Comparison of ENCODE assay signal across 8 cellular contexts in the genomic region with DNA sequence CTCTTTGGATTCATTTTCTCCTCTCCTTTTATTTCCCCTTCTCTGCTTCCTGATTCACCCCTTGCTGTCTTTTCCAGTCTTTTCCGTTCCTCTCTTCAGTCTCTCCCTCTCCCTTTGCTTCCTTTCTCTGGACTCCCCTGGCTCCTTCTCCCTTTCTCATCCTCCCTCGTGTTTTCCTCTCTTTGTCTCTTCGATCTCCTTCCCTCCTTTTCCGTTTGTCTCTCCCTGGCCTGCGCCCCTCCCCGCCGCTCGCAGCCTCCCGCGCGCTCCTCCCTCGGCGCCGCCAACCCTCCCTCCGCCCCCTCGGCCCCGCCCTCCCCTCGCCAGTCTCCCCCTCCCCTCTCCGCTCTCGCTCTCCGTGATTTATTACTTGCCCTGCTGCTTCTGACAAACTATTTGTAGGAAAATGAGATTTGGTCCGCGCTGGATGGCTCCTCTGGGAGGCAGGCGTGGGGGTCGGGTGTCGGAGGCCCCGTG. TPM values are rescaled to one million over a fixed set of nuclear protein-coding genes. Genes with fewer than 3 reads are reported as not detected.
DNase-seq lines count a peak whose midpoint lies in the region; ATAC-seq and TF ChIP-seq lines count a peak whose summit lies in the region.

No MANE protein-coding gene starts in this region.

- intact Hi-C loops in psoas muscle (cut with DNase I): no loop called here

- H3K36me3 ChIP-seq in cardiac muscle cell (no peaks in the 10 kb centered on the region), psoas muscle (ENCODE audit: insufficient read depth in 1 of 2, low read depth in 1 of 2) (no peaks in the 10 kb centered on the region)

- 0 to 1% (median 1%) methylated on average over 27 of the region's 27 CpGs for WGBS in psoas muscle, 3 donors

- H3K4me1 ChIP-seq in cardiac muscle cell (ENCODE audit: low read depth): peaks cover 3% of the 10 kb centered on the region
- H3K4me1 ChIP-seq in psoas muscle: no peaks in the 10 kb centered on the region

- no peak for TF ChIP-seq EP300 in Ishikawa (IDR thresholded peaks at IDR 0.05; ENCODE audit: borderline replicate concordance)

- no peak overlapping the region for H3K27ac ChIP-seq in cardiac muscle cell
- H3K27ac ChIP-seq in psoas muscle: no peak overlapping the region

- H3K9me3 ChIP-seq in cardiac muscle cell (ENCODE audit: low read depth) (no peaks in the 10 kb centered on the region), psoas muscle (no peaks in the 10 kb centered on the region)

- DNase-seq in COLO829 (ENCODE audit: low spot score): peak; percentile 70
- DNase-seq in RKO (ENCODE audit: low spot score): peak; percentile 81
- peak; percentile 61 for DNase-seq in activated naive CD4-positive, alpha-beta T cell treated with anti-CD3 and anti-CD28 coated beads, Interleukin-2, amount 50 U/mL, for 16 hours
- DNase-seq in cardiac muscle cell (ENCODE audit: low read depth in 1 of 2, low spot score in 1 of 2): peak; percentile 72 to 74
- DNase-seq in psoas muscle: peak; percentile 55 to 66

- peak overlapping the region; percentile 22 for H3K4me3 ChIP-seq in cardiac muscle cell
- peak overlapping the region; percentile 52 for H3K4me3 ChIP-seq in psoas muscle

- no peak for TF ChIP-seq CTCF in cardiac muscle cell (IDR thresholded peaks at IDR 0.05; ENCODE audit: low read depth, low read length)
- TF ChIP-seq CTCF in psoas muscle (IDR thresholded peaks at IDR 0.05): no peak

- H3K27me3 ChIP-seq in cardiac muscle cell: no peaks in the 10 kb centered on the region
- no peaks in the 10 kb centered on the region for H3K27me3 ChIP-seq in psoas muscle (ENCODE audit: insufficient read depth in 3 of 3, low read length in 2 of 3)

- peak in 3 of 4 donors; percentile 70 to 87 (median 75) for ATAC-seq in psoas muscle
- no peak for ATAC-seq in HG03521 (IDR thresholded peaks at IDR 0.05; ENCODE audit: unreplicated experiment)
- ATAC-seq in GM18870 (IDR thresholded peaks at IDR 0.05; ENCODE audit: unreplicated experiment): no peak

- no peak for TF ChIP-seq RAD21 in Ishikawa (IDR thresholded peaks at IDR 0.05; ENCODE audit: low read depth)

TF ChIP-seq in Ishikawa, 13 proteins besides CTCF, POLR2A, EP300 and RAD21:
- TF ChIP-seq MAX (IDR thresholded peaks at IDR 0.05) (0 out of 2 replicates have a peak, but pooled peaks have one; percentile 29), TCF12 (IDR thresholded peaks at IDR 0.05; ENCODE audit: low read depth) (no peak)

RNA-seq across cellular contexts. Expression of gene PAX8, which starts 46.0 kb away (rescaled TPM):
- total RNA-seq in cardiac muscle cell (not detected in 2 replicates), psoas muscle (under 1 TPM in 3 of 4 donors, not detected in 1; 0.19 to 0.36 (median 0.34) TPM)
- polyA plus RNA-seq in cardiac muscle cell (not detected in 2 replicates), psoas muscle (1 to 10 TPM in 1 of 3 donors, under 1 TPM in 2; 0.12 to 3.1 (median 0.78) TPM)

Comparison
In these comparisons a context has a peak if more than half of its experiments do, and no peak if none do; other contexts are left out.
1. ATAC-seq: peak in psoas muscle (3 of 4); none in HG03521 (single experiment) and GM18870 (single experiment).
2. Peak in every context shown above with its lines, with median percentiles within 50 percentile points of each other: DNase-seq.